6 cellular contexts compared by ENCODE assay signal in the genomic region with DNA sequence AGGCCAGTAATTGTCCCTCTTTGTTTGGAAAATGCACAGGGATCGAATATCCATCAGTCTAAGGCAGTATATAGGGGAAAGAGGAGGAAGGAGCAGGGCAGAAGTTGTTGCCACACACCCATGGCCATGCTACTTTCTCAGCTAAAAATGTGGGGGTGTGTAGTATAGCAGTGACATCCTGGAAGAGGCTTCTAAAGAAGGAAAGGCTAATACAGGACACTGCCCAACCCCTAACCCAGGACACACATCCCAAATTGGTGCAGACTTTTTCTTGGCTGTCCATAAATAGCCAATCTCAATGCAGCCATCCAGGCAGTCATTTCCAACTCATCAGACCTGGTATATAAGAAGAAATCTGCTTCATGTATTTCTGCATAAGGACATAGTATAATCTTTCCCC. TPM values are rescaled to one million over a fixed set of nuclear protein-coding genes. Genes with fewer than 3 reads are reported as not detected.
"Had no signal": no experiment of that assay in that cellular context is flagged by ENCODE, and none has a peak within 500 bp of the region (broad histone marks: within the 10 kb centered on the region; RNA-seq: fewer than 3 reads in every experiment).

No MANE protein-coding gene starts in this region.

- H3K27ac ChIP-seq: GM23248 had no signal

- H2AFZ ChIP-seq: GM23248 had no signal

- ATAC-seq: HCT116, K562 had no signal

- H3K4me3 ChIP-seq: GM23248, K562 had no signal

- H3K9me3 Mint-ChIP-seq: H9 had no signal

- H3K27ac Mint-ChIP-seq: H9, HFFc6 had no signal

- H3K9ac ChIP-seq: GM23248 had no signal

- DNase-seq: GM23248, H9, HFFc6, IMR-90 had no signal

- H3K4me3 Mint-ChIP-seq: H9, HFFc6 had no signal

RNA-seq across cellular contexts. Expression of a gene that starts 33.1 kb away (rescaled TPM):
- total RNA-seq: GM23248, HFFc6 had no signal
- polyA plus RNA-seq: GM23248, K562 had no signal
